ENCODE assay signal across 1 cellular context in the genomic region with DNA sequence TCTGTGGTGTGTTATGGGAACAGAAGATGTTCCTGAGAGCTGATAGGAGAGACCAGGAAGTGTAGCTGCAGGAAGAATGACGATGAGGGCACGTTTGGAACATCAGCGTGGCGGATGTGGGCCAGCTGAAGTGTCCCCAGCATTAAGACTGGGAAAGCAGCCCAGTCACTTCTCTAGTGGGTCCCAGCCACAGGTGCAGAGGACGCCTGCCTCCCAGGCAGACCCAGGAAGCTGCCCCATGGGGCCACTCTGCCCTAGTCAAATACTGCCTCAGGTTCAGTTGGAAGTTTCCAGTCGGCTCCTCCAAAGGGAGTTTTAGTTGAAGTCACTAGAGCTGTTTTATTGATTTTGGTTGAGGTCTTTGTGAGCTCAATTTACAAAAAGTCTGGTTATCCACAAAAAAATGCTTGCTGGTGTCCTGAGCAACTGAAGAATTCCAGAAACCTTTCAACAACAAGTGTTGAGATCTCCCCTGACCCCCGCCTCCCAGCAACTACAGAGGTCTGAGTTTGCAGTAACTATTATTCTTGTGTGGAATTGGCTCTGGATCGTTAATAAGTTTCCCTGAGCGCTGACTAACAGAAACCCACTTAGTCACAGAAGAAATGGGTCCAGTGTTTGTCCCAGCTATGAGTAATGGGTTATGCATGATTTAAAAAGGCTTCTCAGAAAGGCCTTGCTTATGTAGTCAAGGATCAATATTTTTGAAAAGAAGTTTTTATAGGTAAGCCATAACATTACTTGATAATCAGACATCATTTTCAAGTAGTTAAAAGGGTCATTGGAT.
TF ChIP-seq lines count a peak whose summit lies in the region.

No MANE protein-coding gene starts in this region.

TF ChIP-seq in HepG2, 621 proteins besides CTCF, POLR2A, EP300 and RAD21 (continued from another document and continues in another):
- TF ChIP-seq, protein P1, sequence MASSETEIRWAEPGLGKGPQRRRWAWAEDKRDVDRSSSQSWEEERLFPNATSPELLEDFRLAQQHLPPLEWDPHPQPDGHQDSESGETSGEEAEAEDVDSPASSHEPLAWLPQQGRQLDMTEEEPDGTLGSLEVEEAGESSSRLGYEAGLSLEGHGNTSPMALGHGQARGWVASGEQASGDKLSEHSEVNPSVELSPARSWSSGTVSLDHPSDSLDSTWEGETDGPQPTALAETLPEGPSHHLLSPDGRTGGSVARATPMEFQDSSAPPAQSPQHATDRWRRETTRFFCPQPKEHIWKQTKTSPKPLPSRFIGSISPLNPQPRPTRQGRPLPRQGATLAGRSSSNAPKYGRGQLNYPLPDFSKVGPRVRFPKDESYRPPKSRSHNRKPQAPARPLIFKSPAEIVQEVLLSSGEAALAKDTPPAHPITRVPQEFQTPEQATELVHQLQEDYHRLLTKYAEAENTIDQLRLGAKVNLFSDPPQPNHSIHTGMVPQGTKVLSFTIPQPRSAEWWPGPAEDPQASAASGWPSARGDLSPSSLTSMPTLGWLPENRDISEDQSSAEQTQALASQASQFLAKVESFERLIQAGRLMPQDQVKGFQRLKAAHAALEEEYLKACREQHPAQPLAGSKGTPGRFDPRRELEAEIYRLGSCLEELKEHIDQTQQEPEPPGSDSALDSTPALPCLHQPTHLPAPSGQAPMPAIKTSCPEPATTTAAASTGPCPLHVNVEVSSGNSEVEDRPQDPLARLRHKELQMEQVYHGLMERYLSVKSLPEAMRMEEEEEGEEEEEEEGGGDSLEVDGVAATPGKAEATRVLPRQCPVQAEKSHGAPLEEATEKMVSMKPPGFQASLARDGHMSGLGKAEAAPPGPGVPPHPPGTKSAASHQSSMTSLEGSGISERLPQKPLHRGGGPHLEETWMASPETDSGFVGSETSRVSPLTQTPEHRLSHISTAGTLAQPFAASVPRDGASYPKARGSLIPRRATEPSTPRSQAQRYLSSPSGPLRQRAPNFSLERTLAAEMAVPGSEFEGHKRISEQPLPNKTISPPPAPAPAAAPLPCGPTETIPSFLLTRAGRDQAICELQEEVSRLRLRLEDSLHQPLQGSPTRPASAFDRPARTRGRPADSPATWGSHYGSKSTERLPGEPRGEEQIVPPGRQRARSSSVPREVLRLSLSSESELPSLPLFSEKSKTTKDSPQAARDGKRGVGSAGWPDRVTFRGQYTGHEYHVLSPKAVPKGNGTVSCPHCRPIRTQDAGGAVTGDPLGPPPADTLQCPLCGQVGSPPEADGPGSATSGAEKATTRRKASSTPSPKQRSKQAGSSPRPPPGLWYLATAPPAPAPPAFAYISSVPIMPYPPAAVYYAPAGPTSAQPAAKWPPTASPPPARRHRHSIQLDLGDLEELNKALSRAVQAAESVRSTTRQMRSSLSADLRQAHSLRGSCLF (CRISPR knock-in tag; IDR thresholded peaks at IDR 0.05; ENCODE audit: borderline replicate concordance) = no peak
- no peak for TF ChIP-seq NFYB (CRISPR knock-in tag; IDR thresholded peaks at IDR 0.05)
- TF ChIP-seq, protein P2, sequence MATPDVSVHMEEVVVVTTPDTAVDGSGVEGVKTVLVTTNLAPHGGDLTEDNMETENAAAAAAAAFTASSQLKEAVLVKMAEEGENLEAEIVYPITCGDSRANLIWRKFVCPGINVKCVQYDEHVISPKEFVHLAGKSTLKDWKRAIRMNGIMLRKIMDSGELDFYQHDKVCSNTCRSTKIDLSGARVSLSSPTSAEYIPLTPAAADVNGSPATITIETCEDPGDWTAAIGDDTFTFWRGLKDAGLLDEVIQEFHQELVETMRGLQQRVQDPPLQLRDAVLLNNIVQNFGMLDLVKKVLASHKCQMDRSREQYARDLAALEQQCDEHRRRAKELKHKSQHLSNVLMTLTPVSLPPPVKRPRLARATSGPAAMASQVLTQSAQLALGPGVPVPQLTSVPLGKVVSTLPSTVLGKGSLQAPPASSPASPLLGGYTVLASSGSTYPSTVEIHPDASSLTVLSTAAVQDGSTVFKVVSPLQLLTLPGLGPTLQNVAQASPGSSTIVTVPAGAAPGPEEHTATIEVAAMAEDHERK (CRISPR knock-in tag; IDR thresholded peaks at IDR 0.05; ENCODE audit: low read depth) = no peak
- TF ChIP-seq SOX5 (CRISPR knock-in tag; IDR thresholded peaks at IDR 0.05; ENCODE audit: borderline replicate concordance) = peak; percentile 71
- TF ChIP-seq, protein P3, sequence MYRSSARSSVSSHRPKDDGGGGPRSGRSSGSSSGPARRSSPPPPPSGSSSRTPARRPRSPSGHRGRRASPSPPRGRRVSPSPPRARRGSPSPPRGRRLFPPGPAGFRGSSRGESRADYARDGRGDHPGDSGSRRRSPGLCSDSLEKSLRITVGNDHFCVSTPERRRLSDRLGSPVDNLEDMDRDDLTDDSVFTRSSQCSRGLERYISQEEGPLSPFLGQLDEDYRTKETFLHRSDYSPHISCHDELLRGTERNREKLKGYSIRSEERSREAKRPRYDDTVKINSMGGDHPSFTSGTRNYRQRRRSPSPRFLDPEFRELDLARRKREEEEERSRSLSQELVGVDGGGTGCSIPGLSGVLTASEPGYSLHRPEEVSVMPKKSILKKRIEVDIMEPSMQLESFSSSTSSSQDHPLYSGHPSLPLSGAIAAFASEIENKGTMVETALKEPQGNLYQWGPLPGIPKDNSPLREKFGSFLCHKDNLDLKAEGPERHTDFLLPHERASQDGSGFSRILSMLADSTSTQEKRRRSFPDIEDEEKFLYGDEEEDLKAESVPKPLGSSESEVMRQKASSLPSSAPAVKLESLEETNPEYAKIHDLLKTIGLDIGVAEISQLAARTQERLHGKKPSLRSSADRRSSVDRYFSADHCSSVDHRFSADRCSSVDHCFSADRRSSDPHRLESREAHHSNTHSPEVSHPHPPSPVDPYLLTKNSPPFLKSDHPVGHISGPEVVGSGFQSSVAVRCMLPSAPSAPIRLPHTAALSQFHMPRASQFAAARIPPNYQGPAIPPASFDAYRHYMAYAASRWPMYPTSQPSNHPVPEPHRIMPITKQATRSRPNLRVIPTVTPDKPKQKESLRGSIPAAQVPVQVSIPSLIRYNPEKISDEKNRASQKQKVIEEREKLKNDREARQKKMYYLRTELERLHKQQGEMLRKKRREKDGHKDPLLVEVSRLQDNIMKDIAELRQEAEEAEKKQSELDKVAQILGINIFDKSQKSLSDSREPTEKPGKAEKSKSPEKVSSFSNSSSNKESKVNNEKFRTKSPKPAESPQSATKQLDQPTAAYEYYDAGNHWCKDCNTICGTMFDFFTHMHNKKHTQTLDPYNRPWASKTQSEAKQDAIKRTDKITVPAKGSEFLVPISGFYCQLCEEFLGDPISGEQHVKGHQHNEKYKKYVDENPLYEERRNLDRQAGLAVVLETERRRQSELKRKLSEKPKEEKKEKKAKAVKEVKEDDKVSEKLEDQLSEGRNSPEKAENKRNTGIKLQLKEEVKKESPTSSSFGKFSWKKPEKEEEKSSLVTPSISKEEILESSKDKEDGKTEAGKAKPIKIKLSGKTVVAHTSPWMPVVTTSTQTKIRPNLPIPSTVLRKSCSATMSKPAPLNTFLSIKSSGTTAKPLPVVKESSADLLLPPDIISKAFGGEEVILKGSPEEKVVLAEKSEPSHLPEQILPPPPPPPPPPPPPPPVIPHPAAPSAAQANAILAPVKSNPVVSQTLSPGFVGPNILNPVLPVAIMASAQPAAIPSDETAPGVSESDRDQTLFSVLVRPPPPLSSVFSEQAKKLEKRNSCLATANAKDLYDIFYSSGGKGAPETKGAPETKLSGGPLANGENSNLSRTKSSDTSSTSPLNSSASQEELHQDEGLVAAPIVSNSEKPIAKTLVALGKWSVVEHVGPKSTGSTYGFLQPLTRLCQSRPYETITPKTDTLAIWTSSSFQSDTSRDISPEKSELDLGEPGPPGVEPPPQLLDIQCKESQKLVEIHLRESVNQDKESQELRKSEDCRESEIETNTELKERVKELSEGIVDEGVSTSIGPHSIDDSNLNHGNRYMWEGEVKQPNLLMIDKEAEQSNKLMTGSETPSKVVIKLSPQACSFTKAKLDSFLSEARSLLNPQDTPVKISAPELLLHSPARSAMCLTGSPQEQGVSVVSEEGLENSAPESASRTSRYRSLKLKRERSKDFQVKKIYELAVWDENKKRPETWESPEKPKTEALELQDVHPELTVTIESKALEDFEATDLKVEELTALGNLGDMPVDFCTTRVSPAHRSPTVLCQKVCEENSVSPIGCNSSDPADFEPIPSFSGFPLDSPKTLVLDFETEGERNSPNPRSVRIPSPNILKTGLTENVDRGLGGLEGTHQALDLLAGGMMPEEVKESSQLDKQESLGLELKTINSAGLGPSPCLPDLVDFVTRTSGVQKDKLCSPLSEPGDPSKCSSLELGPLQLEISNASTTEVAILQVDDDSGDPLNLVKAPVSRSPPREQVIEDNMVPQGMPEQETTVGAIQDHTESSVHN (CRISPR knock-in tag; IDR thresholded peaks at IDR 0.05) = no peak
- no peak for TF ChIP-seq ZNF720 (CRISPR knock-in tag; IDR thresholded peaks at IDR 0.05)
- TF ChIP-seq, protein P4, sequence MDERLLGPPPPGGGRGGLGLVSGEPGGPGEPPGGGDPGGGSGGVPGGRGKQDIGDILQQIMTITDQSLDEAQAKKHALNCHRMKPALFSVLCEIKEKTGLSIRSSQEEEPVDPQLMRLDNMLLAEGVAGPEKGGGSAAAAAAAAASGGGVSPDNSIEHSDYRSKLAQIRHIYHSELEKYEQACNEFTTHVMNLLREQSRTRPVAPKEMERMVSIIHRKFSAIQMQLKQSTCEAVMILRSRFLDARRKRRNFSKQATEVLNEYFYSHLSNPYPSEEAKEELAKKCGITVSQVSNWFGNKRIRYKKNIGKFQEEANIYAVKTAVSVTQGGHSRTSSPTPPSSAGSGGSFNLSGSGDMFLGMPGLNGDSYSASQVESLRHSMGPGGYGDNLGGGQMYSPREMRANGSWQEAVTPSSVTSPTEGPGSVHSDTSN (CRISPR knock-in tag; IDR thresholded peaks at IDR 0.05) = no peak
- TF ChIP-seq YEATS4 (CRISPR knock-in tag; IDR thresholded peaks at IDR 0.05; ENCODE audit: borderline replicate concordance) = no peak; the same call in 1 of the 2 replicates
- TF ChIP-seq, protein P5, sequence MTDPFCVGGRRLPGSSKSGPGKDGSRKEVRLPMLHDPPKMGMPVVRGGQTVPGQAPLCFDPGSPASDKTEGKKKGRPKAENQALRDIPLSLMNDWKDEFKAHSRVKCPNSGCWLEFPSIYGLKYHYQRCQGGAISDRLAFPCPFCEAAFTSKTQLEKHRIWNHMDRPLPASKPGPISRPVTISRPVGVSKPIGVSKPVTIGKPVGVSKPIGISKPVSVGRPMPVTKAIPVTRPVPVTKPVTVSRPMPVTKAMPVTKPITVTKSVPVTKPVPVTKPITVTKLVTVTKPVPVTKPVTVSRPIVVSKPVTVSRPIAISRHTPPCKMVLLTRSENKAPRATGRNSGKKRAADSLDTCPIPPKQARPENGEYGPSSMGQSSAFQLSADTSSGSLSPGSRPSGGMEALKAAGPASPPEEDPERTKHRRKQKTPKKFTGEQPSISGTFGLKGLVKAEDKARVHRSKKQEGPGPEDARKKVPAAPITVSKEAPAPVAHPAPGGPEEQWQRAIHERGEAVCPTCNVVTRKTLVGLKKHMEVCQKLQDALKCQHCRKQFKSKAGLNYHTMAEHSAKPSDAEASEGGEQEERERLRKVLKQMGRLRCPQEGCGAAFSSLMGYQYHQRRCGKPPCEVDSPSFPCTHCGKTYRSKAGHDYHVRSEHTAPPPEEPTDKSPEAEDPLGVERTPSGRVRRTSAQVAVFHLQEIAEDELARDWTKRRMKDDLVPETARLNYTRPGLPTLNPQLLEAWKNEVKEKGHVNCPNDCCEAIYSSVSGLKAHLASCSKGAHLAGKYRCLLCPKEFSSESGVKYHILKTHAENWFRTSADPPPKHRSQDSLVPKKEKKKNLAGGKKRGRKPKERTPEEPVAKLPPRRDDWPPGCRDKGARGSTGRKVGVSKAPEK (CRISPR knock-in tag; IDR thresholded peaks at IDR 0.05; ENCODE audit: borderline replicate concordance) = no peak
- TF ChIP-seq FOXK1 (CRISPR knock-in tag; IDR thresholded peaks at IDR 0.05; ENCODE audit: borderline replicate concordance, low read depth) = no peak
- TF ChIP-seq ZNF615 (CRISPR knock-in tag; IDR thresholded peaks at IDR 0.05; ENCODE audit: borderline replicate concordance) = no peak
- TF ChIP-seq DR1 (CRISPR knock-in tag; IDR thresholded peaks at IDR 0.05) = no peak
- TF ChIP-seq ZNF564 (CRISPR knock-in tag; IDR thresholded peaks at IDR 0.05) = no peak; the same call in 1 of the 2 replicates
- peak; percentile 84; the same call in 1 of the 2 replicates for TF ChIP-seq NFIC (IDR thresholded peaks at IDR 0.05; ENCODE audit: low read length)
- peak; percentile 57 for TF ChIP-seq REPIN1 (CRISPR knock-in tag; IDR thresholded peaks at IDR 0.05; ENCODE audit: borderline replicate concordance, low read depth)
- no peak for TF ChIP-seq FOXP1 (IDR thresholded peaks at IDR 0.05)
- peak; percentile 56; the same call in 1 of the 2 replicates for TF ChIP-seq FOXP1 (CRISPR knock-in tag; IDR thresholded peaks at IDR 0.05)
- TF ChIP-seq RARA (CRISPR knock-in tag; IDR thresholded peaks at IDR 0.05) = peak; percentile 65
- 0 out of 2 replicates have a peak, but pooled peaks have one; percentile 63 for TF ChIP-seq ZFP37 (CRISPR knock-in tag; IDR thresholded peaks at IDR 0.05; ENCODE audit: borderline replicate concordance)
- TF ChIP-seq ZNF235 (CRISPR knock-in tag; IDR thresholded peaks at IDR 0.05; ENCODE audit: borderline replicate concordance) = no peak
- TF ChIP-seq, protein P6, sequence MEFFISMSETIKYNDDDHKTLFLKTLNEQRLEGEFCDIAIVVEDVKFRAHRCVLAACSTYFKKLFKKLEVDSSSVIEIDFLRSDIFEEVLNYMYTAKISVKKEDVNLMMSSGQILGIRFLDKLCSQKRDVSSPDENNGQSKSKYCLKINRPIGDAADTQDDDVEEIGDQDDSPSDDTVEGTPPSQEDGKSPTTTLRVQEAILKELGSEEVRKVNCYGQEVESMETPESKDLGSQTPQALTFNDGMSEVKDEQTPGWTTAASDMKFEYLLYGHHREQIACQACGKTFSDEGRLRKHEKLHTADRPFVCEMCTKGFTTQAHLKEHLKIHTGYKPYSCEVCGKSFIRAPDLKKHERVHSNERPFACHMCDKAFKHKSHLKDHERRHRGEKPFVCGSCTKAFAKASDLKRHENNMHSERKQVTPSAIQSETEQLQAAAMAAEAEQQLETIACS (CRISPR knock-in tag; IDR thresholded peaks at IDR 0.05) = no peak
- no peak for TF ChIP-seq NFIB (CRISPR knock-in tag; IDR thresholded peaks at IDR 0.05; ENCODE audit: borderline replicate concordance)
- no peak for TF ChIP-seq ZMYM3 (CRISPR knock-in tag; IDR thresholded peaks at IDR 0.05)
- TF ChIP-seq, protein P7, sequence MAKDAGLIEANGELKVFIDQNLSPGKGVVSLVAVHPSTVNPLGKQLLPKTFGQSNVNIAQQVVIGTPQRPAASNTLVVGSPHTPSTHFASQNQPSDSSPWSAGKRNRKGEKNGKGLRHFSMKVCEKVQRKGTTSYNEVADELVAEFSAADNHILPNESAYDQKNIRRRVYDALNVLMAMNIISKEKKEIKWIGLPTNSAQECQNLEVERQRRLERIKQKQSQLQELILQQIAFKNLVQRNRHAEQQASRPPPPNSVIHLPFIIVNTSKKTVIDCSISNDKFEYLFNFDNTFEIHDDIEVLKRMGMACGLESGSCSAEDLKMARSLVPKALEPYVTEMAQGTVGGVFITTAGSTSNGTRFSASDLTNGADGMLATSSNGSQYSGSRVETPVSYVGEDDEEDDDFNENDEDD (CRISPR knock-in tag; IDR thresholded peaks at IDR 0.05; ENCODE audit: borderline replicate concordance) = no peak; the same call in 1 of the 2 replicates
- TF ChIP-seq ZNF33A (CRISPR knock-in tag; IDR thresholded peaks at IDR 0.05; ENCODE audit: borderline replicate concordance) = no peak
- TF ChIP-seq TSC22D2 (CRISPR knock-in tag; IDR thresholded peaks at IDR 0.05; ENCODE audit: borderline replicate concordance) = no peak
- TF ChIP-seq, protein P8, sequence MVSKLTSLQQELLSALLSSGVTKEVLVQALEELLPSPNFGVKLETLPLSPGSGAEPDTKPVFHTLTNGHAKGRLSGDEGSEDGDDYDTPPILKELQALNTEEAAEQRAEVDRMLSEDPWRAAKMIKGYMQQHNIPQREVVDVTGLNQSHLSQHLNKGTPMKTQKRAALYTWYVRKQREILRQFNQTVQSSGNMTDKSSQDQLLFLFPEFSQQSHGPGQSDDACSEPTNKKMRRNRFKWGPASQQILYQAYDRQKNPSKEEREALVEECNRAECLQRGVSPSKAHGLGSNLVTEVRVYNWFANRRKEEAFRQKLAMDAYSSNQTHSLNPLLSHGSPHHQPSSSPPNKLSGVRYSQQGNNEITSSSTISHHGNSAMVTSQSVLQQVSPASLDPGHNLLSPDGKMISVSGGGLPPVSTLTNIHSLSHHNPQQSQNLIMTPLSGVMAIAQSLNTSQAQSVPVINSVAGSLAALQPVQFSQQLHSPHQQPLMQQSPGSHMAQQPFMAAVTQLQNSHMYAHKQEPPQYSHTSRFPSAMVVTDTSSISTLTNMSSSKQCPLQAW (CRISPR knock-in tag; IDR thresholded peaks at IDR 0.05) = 0 out of 2 replicates have a peak, but pooled peaks have one; percentile 37
